8 cellular contexts compared by ENCODE assay signal in genomic region chr2:99337931-99338580, GRCh38. TPM values are rescaled to one million over a fixed set of nuclear protein-coding genes. Genes with fewer than 3 reads are reported as not detected.
DNase-seq lines count a peak whose midpoint lies in the region; ATAC-seq, FAIRE-seq and TF ChIP-seq lines count a peak whose summit lies in the region.

No MANE protein-coding gene starts in this region.

- H3K4me1 ChIP-seq in BE2C = no peaks in the 10 kb centered on the region
- peaks cover 20 to 23% of the 10 kb centered on the region in 2 donors for H3K4me1 ChIP-seq in mucosa of rectum (ENCODE audit: control insufficient read depth in 2 of 2, insufficient read depth in 2 of 2, low read length in 2 of 2)

- DNase-seq in BE2C (no peak), GM19239 (ENCODE audit: insufficient read length, low spot score) (no peak), NB4 (ENCODE audit: low read depth) (peak; percentile 46), choroid plexus epithelial cell (ENCODE audit: low read depth) (peak; percentile 28), AG20443 (ENCODE audit: low spot score) (no peak), sciatic nerve (ENCODE audit: low spot score) (no peak)
- DNase-seq in NK-92 treated with Interleukin-12 subunit alpha and Interleukin-12 subunit beta, amount 100 ng/mL, for 24 hours (lab: John Stamatoyannopoulos, UW) = no peak

- no peaks in the 10 kb centered on the region for H3K27me3 ChIP-seq in BE2C
- H3K27me3 ChIP-seq in mucosa of rectum (ENCODE audit: control insufficient read depth in 2 of 2, insufficient read depth in 2 of 2, low read length in 2 of 2) = no peaks in the 10 kb centered on the region

- TF ChIP-seq CTCF in BE2C (IDR thresholded peaks at IDR 0.05; ENCODE audit: low read depth, low read length) (no peak), NB4 (IDR thresholded peaks at IDR 0.05; ENCODE audit: low read depth, low read length) (no peak), choroid plexus epithelial cell (conservative IDR thresholded peaks at IDR 0.05; ENCODE audit: low read depth, low read length) (no peak)

- no peaks in the 10 kb centered on the region for H3K9me3 ChIP-seq in BE2C
- no peaks in the 10 kb centered on the region for H3K9me3 ChIP-seq in mucosa of rectum (ENCODE audit: control insufficient read depth in 2 of 2, low read length in 2 of 2)

- no peak for ATAC-seq in sciatic nerve

- H3K4me3 ChIP-seq in BE2C (ENCODE audit: low read depth, low read length) = peak overlapping the region; percentile 85
- H3K4me3 ChIP-seq in NB4 (ENCODE audit: low read depth, low read length) = peak overlapping the region; percentile 93
- peak overlapping the region; percentile 83 for H3K4me3 ChIP-seq in choroid plexus epithelial cell (ENCODE audit: low read depth, low read length)
- peak overlapping the region; percentile 87 to 99 for H3K4me3 ChIP-seq in mucosa of rectum (ENCODE audit: low read length in 2 of 2)

- intact Hi-C loops in sciatic nerve (cut with DNase I) = no loop called here

- peak overlapping the region; percentile 64 to 92 for H3K9ac ChIP-seq in mucosa of rectum (ENCODE audit: low read depth in 1 of 2, low read length in 2 of 2)

- no peak for TF ChIP-seq POLR2A in NB4 (IDR thresholded peaks at IDR 0.05; ENCODE audit: extremely low read depth, insufficient read length)

- H3K27ac ChIP-seq in mucosa of rectum (ENCODE audit: low read depth in 2 of 2, low read length in 2 of 2) = peak overlapping the region; percentile 92

- FAIRE-seq in GM19239 (lab: Jason Lieb, UNC) = peak; percentile 80

- H3K36me3 ChIP-seq in BE2C = no peaks in the 10 kb centered on the region
- H3K36me3 ChIP-seq in mucosa of rectum (ENCODE audit: control insufficient read depth in 2 of 2, insufficient read depth in 2 of 2, low read length in 2 of 2) = peaks cover 0 to 4% of the 10 kb centered on the region in 2 donors

RNA-seq across cellular contexts. Expression of gene EIF5B, which starts 0.9 kb away (rescaled TPM):
- polyA plus RNA-seq in BE2C (2012; ENCODE audit: insufficient read depth, insufficient read length, low read depth) = 20.5 TPM
- total RNA-seq in sciatic nerve = 41.0 TPM

RNA-seq across cellular contexts. Expression of gene TXNDC9, which starts 1.9 kb away (rescaled TPM):
- 17.5 TPM for polyA plus RNA-seq in BE2C (2012; ENCODE audit: insufficient read depth, insufficient read length, low read depth)
- 22.2 TPM for total RNA-seq in sciatic nerve

RNA-seq across cellular contexts. Expression of gene LYG1, which starts 37.1 kb away (rescaled TPM):
- polyA plus RNA-seq in BE2C (2012; ENCODE audit: insufficient read depth, insufficient read length, low read depth) = 0.74 TPM
- 2.1 TPM for total RNA-seq in sciatic nerve

Comparison
In these comparisons a context has a peak if more than half of its experiments do, and no peak if none do; other contexts are left out.
1. DNase-seq: peak in NB4 (single experiment) and choroid plexus epithelial cell (single experiment); none in BE2C (single experiment), GM19239 (single experiment), NK-92 treated with Interleukin-12 subunit alpha and Interleukin-12 subunit beta, amount 100 ng/mL, for 24 hours (single experiment), AG20443 (single experiment) and sciatic nerve (single experiment).
2. Peak in every context shown above with its lines, with median percentiles within 50 percentile points of each other: H3K4me3 ChIP-seq.